ENCODE assay signal across 8 cellular contexts in the genomic region with DNA sequence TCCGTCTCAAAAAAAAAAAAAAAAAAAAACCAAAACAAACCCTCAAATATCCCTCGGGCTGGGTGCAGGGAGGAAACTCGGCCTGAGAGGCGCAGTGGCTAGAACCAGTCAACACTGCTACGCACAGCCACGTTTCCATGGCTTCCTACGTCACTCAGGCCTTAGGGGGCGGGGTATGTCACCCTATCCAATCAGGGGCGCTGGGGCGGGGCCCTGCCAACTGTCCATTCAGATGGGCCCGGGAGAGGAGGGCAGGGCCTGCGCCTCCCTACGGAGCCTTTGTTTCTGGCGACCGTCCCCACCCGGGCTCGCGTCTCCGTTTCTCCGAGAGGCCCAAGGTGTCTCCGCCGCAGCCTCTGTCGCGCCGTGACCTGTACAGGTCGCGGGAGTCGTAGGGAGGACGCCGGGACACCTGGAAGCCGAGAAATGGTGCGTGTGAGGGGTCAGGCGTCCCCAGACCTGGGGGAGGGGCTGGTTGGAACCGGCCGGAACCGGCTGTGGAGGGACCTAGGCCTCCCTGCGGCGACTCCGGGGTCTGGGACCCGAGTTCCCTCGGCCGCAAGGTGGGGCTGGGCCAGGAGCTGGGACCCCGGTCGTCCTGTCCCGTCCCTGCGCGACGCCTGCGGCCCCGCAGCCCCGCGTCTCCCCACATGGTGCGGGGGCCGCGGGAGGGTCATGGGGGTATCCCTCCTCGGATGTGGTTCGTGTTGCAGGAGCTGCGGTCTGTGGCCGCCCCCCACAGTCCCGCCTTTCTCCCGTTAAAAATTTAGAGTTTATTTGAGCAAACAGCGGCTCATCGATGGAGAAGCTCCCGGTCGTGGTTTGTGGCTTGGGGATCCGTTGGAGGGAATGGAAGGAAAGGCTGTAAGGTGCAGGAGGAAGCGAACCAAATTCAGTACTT. TPM values are rescaled to one million over a fixed set of nuclear protein-coding genes. Genes with fewer than 3 reads are reported as not detected.
DNase-seq lines count a peak whose midpoint lies in the region; ATAC-seq and TF ChIP-seq lines count a peak whose summit lies in the region.

A gene (plus strand): TSS at position 282 of the 901 bp plus-strand sequence. CDS start 145 bp downstream, at position 427.

- 0% methylated on average over 12 to 25 of the region's 67 CpGs for WGBS in esophagus squamous epithelium, 2 donors

- intact Hi-C loops in esophagus squamous epithelium (cut with DNase I), result no loop called here

- peak in 3 of 4 donors; percentile 74 to 95 (median 83) for TF ChIP-seq POLR2A in esophagus squamous epithelium (IDR thresholded peaks at IDR 0.05)

- no peaks in the 10 kb centered on the region for H3K9me3 ChIP-seq in esophagus squamous epithelium

- H3K27ac ChIP-seq in esophagus squamous epithelium, result peak within 1 kb of the TSS; percentile 90 to 97 (median 92)

- no peaks in the 10 kb centered on the region for H3K27me3 Mint-ChIP-seq in activated T-cell treated with anti-CD3 and anti-CD28 coated beads, Interleukin-2, amount 50 U/mL, for 72 hours (ENCODE audit: low read depth)

- no peaks in the 10 kb centered on the region for H3K9me3 Mint-ChIP-seq in activated T-cell treated with anti-CD3 and anti-CD28 coated beads, Interleukin-2, amount 50 U/mL, for 72 hours

- peaks cover 0 to 29% (median 9%) of the 10 kb centered on the region in 3 donors for H3K4me1 ChIP-seq in esophagus squamous epithelium

- in situ Hi-C loops in KBM-7 (cut with MboI; ENCODE audit: low pct_unique_long_range_greater_than_20kb, low sequenced_read_pairs), result no loop called here

- H3K27ac Mint-ChIP-seq in activated T-cell treated with anti-CD3 and anti-CD28 coated beads, Interleukin-2, amount 50 U/mL, for 72 hours, result peak within 1 kb of the TSS; percentile 73

- no peaks in the 10 kb centered on the region for H3K36me3 ChIP-seq in esophagus squamous epithelium

- ATAC-seq in GM21717 (IDR thresholded peaks at IDR 0.05; ENCODE audit: unreplicated experiment), result peak; percentile 89
- peak; percentile 100 for ATAC-seq in activated T-cell treated with anti-CD3 and anti-CD28 coated beads, Interleukin-2, amount 50 U/mL, for 72 hours (replicated peaks in 1 of 2)

- DNase-seq in DMS79 (lab: John Stamatoyannopoulos, UW) (peak; percentile 98), KBM-7 (peak; percentile 97), esophagus squamous epithelium (lab: John Stamatoyannopoulos, UW) (peak; percentile 94), myocyte (ENCODE audit: low read depth) (peak; percentile 98)
- DNase-seq in activated T-cell treated with anti-CD3 and anti-CD28 coated beads, Interleukin-2, amount 50 U/mL, for 72 hours, result peak; percentile 99
- peak; percentile 94 to 99 for DNase-seq in stimulated activated CD8-positive, alpha-beta memory T cell treated with anti-CD3 and anti-CD28 coated beads, Interleukin-7, amount 100 ng/mL, for 48 hours (ENCODE audit: extremely low read depth in 1 of 2, low read depth in 1 of 2)

- peak within 1 kb of the TSS; percentile 63 to 96 (median 78) for H3K4me3 ChIP-seq in esophagus squamous epithelium

- no peaks in the 10 kb centered on the region for H3K36me3 Mint-ChIP-seq in activated T-cell treated with anti-CD3 and anti-CD28 coated beads, Interleukin-2, amount 50 U/mL, for 72 hours (ENCODE audit: insufficient read depth in 2 of 2)

- peaks cover 40% of the 10 kb centered on the region for H3K4me1 Mint-ChIP-seq in activated T-cell treated with anti-CD3 and anti-CD28 coated beads, Interleukin-2, amount 50 U/mL, for 72 hours (ENCODE audit: low read depth)

- H3K4me3 Mint-ChIP-seq in activated T-cell treated with anti-CD3 and anti-CD28 coated beads, Interleukin-2, amount 50 U/mL, for 72 hours, result peak within 1 kb of the TSS; percentile 94

- TF ChIP-seq CTCF in esophagus squamous epithelium (IDR thresholded peaks at IDR 0.05), result peak in 4 of 6 experiments; percentile 12 to 46 (median 36)

- H3K27me3 ChIP-seq in esophagus squamous epithelium, result no peaks in the 10 kb centered on the region

TF ChIP-seq in PFSK-1, 5 proteins besides CTCF, POLR2A, EP300 and RAD21:
- TF ChIP-seq, protein P1, sequence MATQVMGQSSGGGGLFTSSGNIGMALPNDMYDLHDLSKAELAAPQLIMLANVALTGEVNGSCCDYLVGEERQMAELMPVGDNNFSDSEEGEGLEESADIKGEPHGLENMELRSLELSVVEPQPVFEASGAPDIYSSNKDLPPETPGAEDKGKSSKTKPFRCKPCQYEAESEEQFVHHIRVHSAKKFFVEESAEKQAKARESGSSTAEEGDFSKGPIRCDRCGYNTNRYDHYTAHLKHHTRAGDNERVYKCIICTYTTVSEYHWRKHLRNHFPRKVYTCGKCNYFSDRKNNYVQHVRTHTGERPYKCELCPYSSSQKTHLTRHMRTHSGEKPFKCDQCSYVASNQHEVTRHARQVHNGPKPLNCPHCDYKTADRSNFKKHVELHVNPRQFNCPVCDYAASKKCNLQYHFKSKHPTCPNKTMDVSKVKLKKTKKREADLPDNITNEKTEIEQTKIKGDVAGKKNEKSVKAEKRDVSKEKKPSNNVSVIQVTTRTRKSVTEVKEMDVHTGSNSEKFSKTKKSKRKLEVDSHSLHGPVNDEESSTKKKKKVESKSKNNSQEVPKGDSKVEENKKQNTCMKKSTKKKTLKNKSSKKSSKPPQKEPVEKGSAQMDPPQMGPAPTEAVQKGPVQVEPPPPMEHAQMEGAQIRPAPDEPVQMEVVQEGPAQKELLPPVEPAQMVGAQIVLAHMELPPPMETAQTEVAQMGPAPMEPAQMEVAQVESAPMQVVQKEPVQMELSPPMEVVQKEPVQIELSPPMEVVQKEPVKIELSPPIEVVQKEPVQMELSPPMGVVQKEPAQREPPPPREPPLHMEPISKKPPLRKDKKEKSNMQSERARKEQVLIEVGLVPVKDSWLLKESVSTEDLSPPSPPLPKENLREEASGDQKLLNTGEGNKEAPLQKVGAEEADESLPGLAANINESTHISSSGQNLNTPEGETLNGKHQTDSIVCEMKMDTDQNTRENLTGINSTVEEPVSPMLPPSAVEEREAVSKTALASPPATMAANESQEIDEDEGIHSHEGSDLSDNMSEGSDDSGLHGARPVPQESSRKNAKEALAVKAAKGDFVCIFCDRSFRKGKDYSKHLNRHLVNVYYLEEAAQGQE (IDR thresholded peaks at IDR 0.05; ENCODE audit: insufficient read depth in 1 of 2, low read depth in 2 of 2, low read length in 2 of 2), result no peak
- TF ChIP-seq FOXP2 (optimal IDR thresholded peaks at IDR 0.05; ENCODE audit: borderline replicate concordance, extremely low read depth, extremely low read length, insufficient read depth) (peak; percentile 70), TAF1 (IDR thresholded peaks at IDR 0.05; ENCODE audit: borderline replicate concordance, insufficient read depth, low read length) (peak; percentile 86), POLR2AphosphoS5 (IDR thresholded peaks at IDR 0.05; ENCODE audit: low read depth, low read length) (peak; percentile 96)

RNA-seq across cellular contexts. Expression of the gene that starts here (rescaled TPM):
- 5.6 TPM for polyA plus RNA-seq in PFSK-1 (2012; ENCODE audit: insufficient read length, low read depth)
- 1 to 10 TPM; 8.1 to 8.5 TPM for total RNA-seq in activated T-cell treated with anti-CD3 and anti-CD28 coated beads, Interleukin-2, amount 50 U/mL, for 72 hours
- total RNA-seq in esophagus squamous epithelium, result 1 to 10 TPM; 3.5 to 9.2 (median 6.5) TPM
- 18.7 and 18.9 TPM in 2 replicates for total RNA-seq in myocyte
- 6.3 TPM for polyA plus RNA-seq in myocyte (2012)

Comparison
In these comparisons a context has a peak if more than half of its experiments do, and no peak if none do; other contexts are left out.
1. Peak in every context shown above with its lines: DNase-seq, ATAC-seq, H3K4me3 ChIP-seq and H3K27ac ChIP-seq.